In the genomic region with DNA sequence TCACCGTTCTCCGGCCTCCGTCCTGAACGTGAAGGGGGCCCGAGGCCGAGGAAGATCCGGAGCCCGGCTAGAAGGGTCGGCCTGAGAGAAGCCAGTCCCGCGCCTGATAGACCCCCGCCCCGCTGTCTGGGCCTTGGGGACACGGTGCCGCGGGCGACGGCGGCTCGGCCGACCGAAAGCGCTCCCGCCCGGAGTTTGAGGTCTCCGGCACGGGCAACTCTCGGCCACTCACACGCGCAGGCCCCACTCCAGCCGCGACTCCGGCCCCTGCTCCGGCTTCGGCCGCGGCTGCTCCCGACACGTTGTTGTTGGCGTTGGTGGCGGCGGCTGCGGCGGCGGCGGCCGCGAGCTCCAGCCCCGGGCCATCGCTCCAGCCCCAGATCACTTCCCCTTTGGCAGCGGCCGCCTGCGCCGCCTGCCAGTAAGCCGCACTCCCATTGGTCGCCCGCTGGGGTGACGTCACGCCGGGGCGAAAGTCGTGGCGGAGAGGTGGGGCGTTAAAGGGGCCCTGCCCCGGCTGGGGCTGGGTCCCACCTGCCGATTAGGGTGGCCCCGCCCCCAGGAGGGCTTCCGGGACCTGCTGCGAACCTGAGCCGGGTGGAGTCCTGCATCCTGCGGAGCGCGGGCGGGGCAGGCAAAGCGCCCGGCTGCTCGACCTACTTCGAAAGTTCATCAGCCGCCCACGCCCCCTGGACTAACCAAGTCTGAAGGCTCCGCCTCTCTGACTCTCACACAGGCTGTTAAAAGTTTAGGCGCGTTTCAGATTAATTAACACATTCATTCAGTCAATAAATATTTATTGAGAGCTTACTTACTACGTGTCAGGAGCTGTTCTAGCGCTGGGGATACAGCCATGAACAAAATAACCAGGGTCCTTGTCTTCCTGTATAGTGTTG, we compare ENCODE assay signal across 1 cellular context.
TF ChIP-seq lines count a peak whose summit lies in the region.

A gene with protein sequence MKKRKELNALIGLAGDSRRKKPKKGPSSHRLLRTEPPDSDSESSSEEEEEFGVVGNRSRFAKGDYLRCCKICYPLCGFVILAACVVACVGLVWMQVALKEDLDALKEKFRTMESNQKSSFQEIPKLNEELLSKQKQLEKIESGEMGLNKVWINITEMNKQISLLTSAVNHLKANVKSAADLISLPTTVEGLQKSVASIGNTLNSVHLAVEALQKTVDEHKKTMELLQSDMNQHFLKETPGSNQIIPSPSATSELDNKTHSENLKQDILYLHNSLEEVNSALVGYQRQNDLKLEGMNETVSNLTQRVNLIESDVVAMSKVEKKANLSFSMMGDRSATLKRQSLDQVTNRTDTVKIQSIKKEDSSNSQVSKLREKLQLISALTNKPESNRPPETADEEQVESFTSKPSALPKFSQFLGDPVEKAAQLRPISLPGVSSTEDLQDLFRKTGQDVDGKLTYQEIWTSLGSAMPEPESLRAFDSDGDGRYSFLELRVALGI (minus strand): TSS at position 388 of the 896 bp plus-strand sequence. CDS start 1,027 bp downstream, outside the sequence.

TF ChIP-seq in K562, 482 proteins besides CTCF, POLR2A, EP300 and RAD21 (continued from another document and continues in another):
- TF ChIP-seq, protein P1, sequence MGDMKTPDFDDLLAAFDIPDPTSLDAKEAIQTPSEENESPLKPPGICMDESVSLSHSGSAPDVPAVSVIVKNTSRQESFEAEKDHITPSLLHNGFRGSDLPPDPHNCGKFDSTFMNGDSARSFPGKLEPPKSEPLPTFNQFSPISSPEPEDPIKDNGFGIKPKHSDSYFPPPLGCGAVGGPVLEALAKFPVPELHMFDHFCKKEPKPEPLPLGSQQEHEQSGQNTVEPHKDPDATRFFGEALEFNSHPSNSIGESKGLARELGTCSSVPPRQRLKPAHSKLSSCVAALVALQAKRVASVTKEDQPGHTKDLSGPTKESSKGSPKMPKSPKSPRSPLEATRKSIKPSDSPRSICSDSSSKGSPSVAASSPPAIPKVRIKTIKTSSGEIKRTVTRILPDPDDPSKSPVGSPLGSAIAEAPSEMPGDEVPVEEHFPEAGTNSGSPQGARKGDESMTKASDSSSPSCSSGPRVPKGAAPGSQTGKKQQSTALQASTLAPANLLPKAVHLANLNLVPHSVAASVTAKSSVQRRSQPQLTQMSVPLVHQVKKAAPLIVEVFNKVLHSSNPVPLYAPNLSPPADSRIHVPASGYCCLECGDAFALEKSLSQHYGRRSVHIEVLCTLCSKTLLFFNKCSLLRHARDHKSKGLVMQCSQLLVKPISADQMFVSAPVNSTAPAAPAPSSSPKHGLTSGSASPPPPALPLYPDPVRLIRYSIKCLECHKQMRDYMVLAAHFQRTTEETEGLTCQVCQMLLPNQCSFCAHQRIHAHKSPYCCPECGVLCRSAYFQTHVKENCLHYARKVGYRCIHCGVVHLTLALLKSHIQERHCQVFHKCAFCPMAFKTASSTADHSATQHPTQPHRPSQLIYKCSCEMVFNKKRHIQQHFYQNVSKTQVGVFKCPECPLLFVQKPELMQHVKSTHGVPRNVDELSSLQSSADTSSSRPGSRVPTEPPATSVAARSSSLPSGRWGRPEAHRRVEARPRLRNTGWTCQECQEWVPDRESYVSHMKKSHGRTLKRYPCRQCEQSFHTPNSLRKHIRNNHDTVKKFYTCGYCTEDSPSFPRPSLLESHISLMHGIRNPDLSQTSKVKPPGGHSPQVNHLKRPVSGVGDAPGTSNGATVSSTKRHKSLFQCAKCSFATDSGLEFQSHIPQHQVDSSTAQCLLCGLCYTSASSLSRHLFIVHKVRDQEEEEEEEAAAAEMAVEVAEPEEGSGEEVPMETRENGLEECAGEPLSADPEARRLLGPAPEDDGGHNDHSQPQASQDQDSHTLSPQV (IDR thresholded peaks at IDR 0.05) = no peak
- TF ChIP-seq TAL1 (IDR thresholded peaks at IDR 0.05) (no peak), HDAC6 (IDR thresholded peaks at IDR 0.05; ENCODE audit: low read depth, low read length) (no peak), ZNF445 (CRISPR knock-in tag; IDR thresholded peaks at IDR 0.05; ENCODE audit: low read depth) (no peak), MEIS2 (IDR thresholded peaks at IDR 0.05; ENCODE audit: partially characterized antibody) (no peak), CBX1 (IDR thresholded peaks at IDR 0.05; ENCODE audit: low read depth) (0 out of 2 replicates have a peak, but pooled peaks have one; percentile 49), THRAP3 (IDR thresholded peaks at IDR 0.05; ENCODE audit: borderline replicate concordance) (no peak), POLR3A (IDR thresholded peaks at IDR 0.05; ENCODE audit: borderline replicate concordance, extremely low read depth, insufficient read depth, insufficient read length) (no peak), HNRNPK (IDR thresholded peaks at IDR 0.05; ENCODE audit: low read depth, low read length, poor library complexity, severe bottlenecking) (peak; percentile 60), NFIX (CRISPR knock-in tag; IDR thresholded peaks at IDR 0.05; ENCODE audit: low read depth) (no peak), ZKSCAN1 (IDR thresholded peaks at IDR 0.05; ENCODE audit: low read depth, low read length) (0 out of 2 replicates have a peak, but pooled peaks have one; percentile 37), ELF2 (CRISPR knock-in tag; IDR thresholded peaks at IDR 0.05) (peak; percentile 96), SUPT5H (IDR thresholded peaks at IDR 0.05) (peak; percentile 86), LARP7 (IDR thresholded peaks at IDR 0.05) (no peak), PURB (CRISPR knock-in tag; IDR thresholded peaks at IDR 0.05; ENCODE audit: low read depth) (no peak), RHOXF2B (CRISPR knock-in tag; conservative IDR thresholded peaks at IDR 0.05) (no peak), ZNF408 (CRISPR knock-in tag; IDR thresholded peaks at IDR 0.05; ENCODE audit: low read depth) (no peak)
- TF ChIP-seq, protein P2, sequence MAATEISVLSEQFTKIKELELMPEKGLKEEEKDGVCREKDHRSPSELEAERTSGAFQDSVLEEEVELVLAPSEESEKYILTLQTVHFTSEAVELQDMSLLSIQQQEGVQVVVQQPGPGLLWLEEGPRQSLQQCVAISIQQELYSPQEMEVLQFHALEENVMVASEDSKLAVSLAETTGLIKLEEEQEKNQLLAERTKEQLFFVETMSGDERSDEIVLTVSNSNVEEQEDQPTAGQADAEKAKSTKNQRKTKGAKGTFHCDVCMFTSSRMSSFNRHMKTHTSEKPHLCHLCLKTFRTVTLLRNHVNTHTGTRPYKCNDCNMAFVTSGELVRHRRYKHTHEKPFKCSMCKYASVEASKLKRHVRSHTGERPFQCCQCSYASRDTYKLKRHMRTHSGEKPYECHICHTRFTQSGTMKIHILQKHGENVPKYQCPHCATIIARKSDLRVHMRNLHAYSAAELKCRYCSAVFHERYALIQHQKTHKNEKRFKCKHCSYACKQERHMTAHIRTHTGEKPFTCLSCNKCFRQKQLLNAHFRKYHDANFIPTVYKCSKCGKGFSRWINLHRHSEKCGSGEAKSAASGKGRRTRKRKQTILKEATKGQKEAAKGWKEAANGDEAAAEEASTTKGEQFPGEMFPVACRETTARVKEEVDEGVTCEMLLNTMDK (IDR thresholded peaks at IDR 0.05; ENCODE audit: borderline replicate concordance, insufficient read depth, low read depth, low read length, poor library complexity, severe bottlenecking) = no peak
- TF ChIP-seq, protein P3, sequence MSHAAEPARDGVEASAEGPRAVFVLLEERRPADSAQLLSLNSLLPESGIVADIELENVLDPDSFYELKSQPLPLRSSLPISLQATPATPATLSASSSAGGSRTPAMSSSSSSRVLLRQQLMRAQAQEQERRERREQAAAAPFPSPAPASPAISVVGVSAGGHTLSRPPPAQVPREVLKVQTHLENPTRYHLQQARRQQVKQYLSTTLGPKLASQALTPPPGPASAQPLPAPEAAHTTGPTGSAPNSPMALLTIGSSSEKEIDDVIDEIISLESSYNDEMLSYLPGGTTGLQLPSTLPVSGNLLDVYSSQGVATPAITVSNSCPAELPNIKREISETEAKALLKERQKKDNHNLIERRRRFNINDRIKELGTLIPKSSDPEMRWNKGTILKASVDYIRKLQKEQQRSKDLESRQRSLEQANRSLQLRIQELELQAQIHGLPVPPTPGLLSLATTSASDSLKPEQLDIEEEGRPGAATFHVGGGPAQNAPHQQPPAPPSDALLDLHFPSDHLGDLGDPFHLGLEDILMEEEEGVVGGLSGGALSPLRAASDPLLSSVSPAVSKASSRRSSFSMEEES (CRISPR knock-in tag; IDR thresholded peaks at IDR 0.05) = no peak
- TF ChIP-seq, protein P4, sequence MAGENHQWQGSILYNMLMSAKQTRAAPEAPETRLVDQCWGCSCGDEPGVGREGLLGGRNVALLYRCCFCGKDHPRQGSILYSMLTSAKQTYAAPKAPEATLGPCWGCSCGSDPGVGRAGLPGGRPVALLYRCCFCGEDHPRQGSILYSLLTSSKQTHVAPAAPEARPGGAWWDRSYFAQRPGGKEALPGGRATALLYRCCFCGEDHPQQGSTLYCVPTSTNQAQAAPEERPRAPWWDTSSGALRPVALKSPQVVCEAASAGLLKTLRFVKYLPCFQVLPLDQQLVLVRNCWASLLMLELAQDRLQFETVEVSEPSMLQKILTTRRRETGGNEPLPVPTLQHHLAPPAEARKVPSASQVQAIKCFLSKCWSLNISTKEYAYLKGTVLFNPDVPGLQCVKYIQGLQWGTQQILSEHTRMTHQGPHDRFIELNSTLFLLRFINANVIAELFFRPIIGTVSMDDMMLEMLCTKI (IDR thresholded peaks at IDR 0.05; ENCODE audit: partially characterized antibody) = no peak
- TF ChIP-seq, protein P5, sequence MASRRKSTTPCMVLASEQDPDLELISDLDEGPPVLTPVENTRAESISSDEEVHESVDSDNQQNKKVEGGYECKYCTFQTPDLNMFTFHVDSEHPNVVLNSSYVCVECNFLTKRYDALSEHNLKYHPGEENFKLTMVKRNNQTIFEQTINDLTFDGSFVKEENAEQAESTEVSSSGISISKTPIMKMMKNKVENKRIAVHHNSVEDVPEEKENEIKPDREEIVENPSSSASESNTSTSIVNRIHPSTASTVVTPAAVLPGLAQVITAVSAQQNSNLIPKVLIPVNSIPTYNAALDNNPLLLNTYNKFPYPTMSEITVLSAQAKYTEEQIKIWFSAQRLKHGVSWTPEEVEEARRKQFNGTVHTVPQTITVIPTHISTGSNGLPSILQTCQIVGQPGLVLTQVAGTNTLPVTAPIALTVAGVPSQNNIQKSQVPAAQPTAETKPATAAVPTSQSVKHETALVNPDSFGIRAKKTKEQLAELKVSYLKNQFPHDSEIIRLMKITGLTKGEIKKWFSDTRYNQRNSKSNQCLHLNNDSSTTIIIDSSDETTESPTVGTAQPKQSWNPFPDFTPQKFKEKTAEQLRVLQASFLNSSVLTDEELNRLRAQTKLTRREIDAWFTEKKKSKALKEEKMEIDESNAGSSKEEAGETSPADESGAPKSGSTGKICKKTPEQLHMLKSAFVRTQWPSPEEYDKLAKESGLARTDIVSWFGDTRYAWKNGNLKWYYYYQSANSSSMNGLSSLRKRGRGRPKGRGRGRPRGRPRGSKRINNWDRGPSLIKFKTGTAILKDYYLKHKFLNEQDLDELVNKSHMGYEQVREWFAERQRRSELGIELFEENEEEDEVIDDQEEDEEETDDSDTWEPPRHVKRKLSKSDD (conservative IDR thresholded peaks at IDR 0.05; ENCODE audit: low read length) = no peak
- TF ChIP-seq, protein P6, sequence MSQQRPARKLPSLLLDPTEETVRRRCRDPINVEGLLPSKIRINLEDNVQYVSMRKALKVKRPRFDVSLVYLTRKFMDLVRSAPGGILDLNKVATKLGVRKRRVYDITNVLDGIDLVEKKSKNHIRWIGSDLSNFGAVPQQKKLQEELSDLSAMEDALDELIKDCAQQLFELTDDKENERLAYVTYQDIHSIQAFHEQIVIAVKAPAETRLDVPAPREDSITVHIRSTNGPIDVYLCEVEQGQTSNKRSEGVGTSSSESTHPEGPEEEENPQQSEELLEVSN (IDR thresholded peaks at IDR 0.05; ENCODE audit: borderline replicate concordance in 1 of 2, extremely low read depth in 1 of 2, insufficient read depth in 1 of 2, insufficient read length in 1 of 2, low read depth in 1 of 2, low read length in 1 of 2, poor library complexity in 1 of 2, severe bottlenecking in 1 of 2) = peak in 1 of 2 experiments; percentile 89
- TF ChIP-seq, protein P7, sequence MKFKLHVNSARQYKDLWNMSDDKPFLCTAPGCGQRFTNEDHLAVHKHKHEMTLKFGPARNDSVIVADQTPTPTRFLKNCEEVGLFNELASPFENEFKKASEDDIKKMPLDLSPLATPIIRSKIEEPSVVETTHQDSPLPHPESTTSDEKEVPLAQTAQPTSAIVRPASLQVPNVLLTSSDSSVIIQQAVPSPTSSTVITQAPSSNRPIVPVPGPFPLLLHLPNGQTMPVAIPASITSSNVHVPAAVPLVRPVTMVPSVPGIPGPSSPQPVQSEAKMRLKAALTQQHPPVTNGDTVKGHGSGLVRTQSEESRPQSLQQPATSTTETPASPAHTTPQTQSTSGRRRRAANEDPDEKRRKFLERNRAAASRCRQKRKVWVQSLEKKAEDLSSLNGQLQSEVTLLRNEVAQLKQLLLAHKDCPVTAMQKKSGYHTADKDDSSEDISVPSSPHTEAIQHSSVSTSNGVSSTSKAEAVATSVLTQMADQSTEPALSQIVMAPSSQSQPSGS (CRISPR knock-in tag; IDR thresholded peaks at IDR 0.05) = peak; percentile 79
- TF ChIP-seq, protein P8, sequence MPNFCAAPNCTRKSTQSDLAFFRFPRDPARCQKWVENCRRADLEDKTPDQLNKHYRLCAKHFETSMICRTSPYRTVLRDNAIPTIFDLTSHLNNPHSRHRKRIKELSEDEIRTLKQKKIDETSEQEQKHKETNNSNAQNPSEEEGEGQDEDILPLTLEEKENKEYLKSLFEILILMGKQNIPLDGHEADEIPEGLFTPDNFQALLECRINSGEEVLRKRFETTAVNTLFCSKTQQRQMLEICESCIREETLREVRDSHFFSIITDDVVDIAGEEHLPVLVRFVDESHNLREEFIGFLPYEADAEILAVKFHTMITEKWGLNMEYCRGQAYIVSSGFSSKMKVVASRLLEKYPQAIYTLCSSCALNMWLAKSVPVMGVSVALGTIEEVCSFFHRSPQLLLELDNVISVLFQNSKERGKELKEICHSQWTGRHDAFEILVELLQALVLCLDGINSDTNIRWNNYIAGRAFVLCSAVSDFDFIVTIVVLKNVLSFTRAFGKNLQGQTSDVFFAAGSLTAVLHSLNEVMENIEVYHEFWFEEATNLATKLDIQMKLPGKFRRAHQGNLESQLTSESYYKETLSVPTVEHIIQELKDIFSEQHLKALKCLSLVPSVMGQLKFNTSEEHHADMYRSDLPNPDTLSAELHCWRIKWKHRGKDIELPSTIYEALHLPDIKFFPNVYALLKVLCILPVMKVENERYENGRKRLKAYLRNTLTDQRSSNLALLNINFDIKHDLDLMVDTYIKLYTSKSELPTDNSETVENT (CRISPR knock-in tag; IDR thresholded peaks at IDR 0.05) = peak; percentile 85
- TF ChIP-seq, protein P9, sequence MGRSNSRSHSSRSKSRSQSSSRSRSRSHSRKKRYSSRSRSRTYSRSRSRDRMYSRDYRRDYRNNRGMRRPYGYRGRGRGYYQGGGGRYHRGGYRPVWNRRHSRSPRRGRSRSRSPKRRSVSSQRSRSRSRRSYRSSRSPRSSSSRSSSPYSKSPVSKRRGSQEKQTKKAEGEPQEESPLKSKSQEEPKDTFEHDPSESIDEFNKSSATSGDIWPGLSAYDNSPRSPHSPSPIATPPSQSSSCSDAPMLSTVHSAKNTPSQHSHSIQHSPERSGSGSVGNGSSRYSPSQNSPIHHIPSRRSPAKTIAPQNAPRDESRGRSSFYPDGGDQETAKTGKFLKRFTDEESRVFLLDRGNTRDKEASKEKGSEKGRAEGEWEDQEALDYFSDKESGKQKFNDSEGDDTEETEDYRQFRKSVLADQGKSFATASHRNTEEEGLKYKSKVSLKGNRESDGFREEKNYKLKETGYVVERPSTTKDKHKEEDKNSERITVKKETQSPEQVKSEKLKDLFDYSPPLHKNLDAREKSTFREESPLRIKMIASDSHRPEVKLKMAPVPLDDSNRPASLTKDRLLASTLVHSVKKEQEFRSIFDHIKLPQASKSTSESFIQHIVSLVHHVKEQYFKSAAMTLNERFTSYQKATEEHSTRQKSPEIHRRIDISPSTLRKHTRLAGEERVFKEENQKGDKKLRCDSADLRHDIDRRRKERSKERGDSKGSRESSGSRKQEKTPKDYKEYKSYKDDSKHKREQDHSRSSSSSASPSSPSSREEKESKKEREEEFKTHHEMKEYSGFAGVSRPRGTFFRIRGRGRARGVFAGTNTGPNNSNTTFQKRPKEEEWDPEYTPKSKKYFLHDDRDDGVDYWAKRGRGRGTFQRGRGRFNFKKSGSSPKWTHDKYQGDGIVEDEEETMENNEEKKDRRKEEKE (IDR thresholded peaks at IDR 0.05; ENCODE audit: borderline replicate concordance in 1 of 2, control insufficient read depth in 1 of 2, low read depth in 2 of 2, low read length in 1 of 2) = peak in 1 of 2 experiments; percentile 80; a peak in 1 of 4 replicates
